ENCODE assay signal across 18 cellular contexts in the genomic region with DNA sequence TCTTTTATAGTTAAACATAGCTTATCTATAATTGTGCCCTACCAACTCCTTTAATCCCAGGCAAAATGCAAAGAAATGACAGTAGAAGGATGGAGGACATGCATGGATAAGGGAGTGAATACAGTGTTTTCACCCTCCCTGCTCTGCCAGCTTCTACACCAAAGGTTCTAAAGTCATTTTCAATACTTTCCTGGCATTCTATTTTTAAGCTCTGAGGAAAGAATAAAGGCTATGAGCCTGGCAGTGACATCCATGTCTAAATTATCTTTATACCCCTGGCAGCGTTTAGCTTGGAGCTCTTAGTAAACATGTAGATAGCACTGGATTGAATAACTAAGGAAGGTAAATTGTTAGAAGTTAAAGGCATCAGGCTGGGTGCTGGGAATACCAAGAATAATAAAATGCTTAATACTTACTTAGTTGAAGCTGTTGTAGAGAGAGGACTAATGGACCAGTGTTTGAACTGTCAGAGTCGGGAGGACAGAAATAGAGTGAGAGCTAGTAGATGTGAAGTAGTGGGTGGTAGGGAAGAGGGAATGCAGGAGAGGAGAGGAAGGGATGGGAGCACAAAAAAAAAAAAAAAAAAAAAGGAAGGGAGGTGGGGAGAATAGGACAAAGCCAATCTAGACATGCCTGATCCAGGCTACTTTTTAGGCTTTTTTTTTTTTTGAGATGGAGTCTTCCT.
DNase-seq lines count a peak whose midpoint lies in the region; ATAC-seq and TF ChIP-seq lines count a peak whose summit lies in the region.
"Had no signal": no experiment of that assay in that cellular context is flagged by ENCODE, and none has a peak within 500 bp of the region (broad histone marks: within the 10 kb centered on the region; RNA-seq: fewer than 3 reads in every experiment).

No MANE protein-coding gene starts in this region.

- DNase-seq in heart left ventricle: no peak
- no peak for DNase-seq in right atrium auricular region (ENCODE audit: low spot score)
- no peak for DNase-seq in H9
- no peak for DNase-seq in left ventricle myocardium inferior
- no peak for DNase-seq in occipital lobe (lab: John Stamatoyannopoulos, UW)
- DNase-seq in CD8-positive, alpha-beta memory T cell: no peak
- DNase-seq: CD4-positive, CD25-positive, alpha-beta regulatory T cell; CD8-positive, alpha-beta T cell; DMS 273 treated with DMSO at 0.1 percent for 48 hours; DMS79; EL; GDM1; GM23248; HFFc6 had no signal

- peaks cover 36 to 37% of the 10 kb centered on the region in 2 experiments for H3K4me1 Mint-ChIP-seq in H9
- no peaks in the 10 kb centered on the region for H3K4me1 Mint-ChIP-seq in CD8-positive, alpha-beta memory T cell
- H3K4me1 Mint-ChIP-seq: CD4-positive, CD25-positive, alpha-beta regulatory T cell had no signal

- H2BK5ac ChIP-seq in H9 (ENCODE audit: insufficient read length, low read length): no peak overlapping the region

- no peak overlapping the region for H3K18ac ChIP-seq in H9 (ENCODE audit: insufficient read length, low read depth, low read length)

- no peaks in the 10 kb centered on the region for H3K79me1 ChIP-seq in H9 (ENCODE audit: insufficient read depth, low read depth, low read length, poor library complexity, severe bottlenecking)

- H3K23me2 ChIP-seq in H9 (ENCODE audit: insufficient read length, low read depth, low read length, poor library complexity, severe bottlenecking): no peaks in the 10 kb centered on the region

- H2AK5ac ChIP-seq in H9 (ENCODE audit: insufficient read length, low read length): no peak overlapping the region

- peak; percentile 61 to 76 (median 69) for ATAC-seq in heart left ventricle
- ATAC-seq: CD8-positive, alpha-beta T cell; GM12878 had no signal

- no peak overlapping the region for H3K14ac ChIP-seq in H9 (ENCODE audit: insufficient read depth, low read length)

- no peaks in the 10 kb centered on the region for H4K20me1 ChIP-seq in H9 (ENCODE audit: control insufficient read depth, insufficient read depth, insufficient read length)
- H4K20me1 ChIP-seq: BLaER1 had no signal

- H3K4me1 ChIP-seq in heart left ventricle: peaks cover 0 to 9% (median 0%) of the 10 kb centered on the region in 12 donors
- H3K4me1 ChIP-seq in right atrium auricular region: no peaks in the 10 kb centered on the region
- H3K4me1 ChIP-seq in H9 (ENCODE audit: insufficient read depth, low read length): peaks cover 2% of the 10 kb centered on the region; the same call in 1 of the 2 replicates
- H3K4me1 ChIP-seq in left ventricle myocardium inferior: peaks cover 18% of the 10 kb centered on the region
- H3K4me1 ChIP-seq in CD8-positive, alpha-beta memory T cell (ENCODE audit: insufficient read depth, low read length): no peaks in the 10 kb centered on the region
- H3K4me1 ChIP-seq: HAP-1 had no signal

- H2BK120ac ChIP-seq in H9 (ENCODE audit: low read depth, low read length, poor library complexity, severe bottlenecking): no peak overlapping the region

- H2BK12ac ChIP-seq in H9 (ENCODE audit: insufficient read length, low read depth, low read length): no peak overlapping the region

- no peak overlapping the region for H3K4ac ChIP-seq in H9 (ENCODE audit: low read depth, low read length)

- H2BK20ac ChIP-seq in H9 (ENCODE audit: low read depth, low read length, poor library complexity, severe bottlenecking): no peak overlapping the region

- 31 to 47% (median 43%) methylated on average over 2 of the region's 2 CpGs for WGBS in heart left ventricle, 4 donors
- no CpG with 5 or more reads among the region's 2 CpGs for WGBS in H9 (ENCODE audit: extremely low coverage, insufficient read length, low lambda C conversion rate)

- H3K27me3 ChIP-seq in heart left ventricle (no peaks in the 10 kb centered on the region), right atrium auricular region (no peaks in the 10 kb centered on the region), H9 (ENCODE audit: insufficient read depth, low read length) (no peaks in the 10 kb centered on the region), left ventricle myocardium inferior (ENCODE audit: low read depth) (no peaks in the 10 kb centered on the region)
- no peaks in the 10 kb centered on the region for H3K27me3 ChIP-seq in CD8-positive, alpha-beta memory T cell (ENCODE audit: insufficient read depth, low read length, poor library complexity, severe bottlenecking)
- H3K27me3 ChIP-seq: BLaER1 had no signal

- H3K36me3 ChIP-seq in heart left ventricle: peaks cover 0 to 3% (median 0%) of the 10 kb centered on the region in 9 donors
- H3K36me3 ChIP-seq in right atrium auricular region: no peaks in the 10 kb centered on the region
- no peaks in the 10 kb centered on the region for H3K36me3 ChIP-seq in left ventricle myocardium inferior
- no peaks in the 10 kb centered on the region for H3K36me3 ChIP-seq in CD8-positive, alpha-beta memory T cell (ENCODE audit: insufficient read depth, low read length)
- H3K36me3 ChIP-seq: BLaER1, HAP-1 had no signal

- H3K27ac ChIP-seq in heart left ventricle (peak overlapping the region in 9 of 12 donors; percentile 15 to 77 (median 63)), right atrium auricular region (no peak overlapping the region), H9 (ENCODE audit: insufficient read length, low read depth, low read length) (no peak overlapping the region), left ventricle myocardium inferior (replicated peaks) (peak overlapping the region; percentile 60)
- no peak overlapping the region for H3K27ac ChIP-seq in CD8-positive, alpha-beta memory T cell (ENCODE audit: low read depth, low read length)
- H3K27ac ChIP-seq: BLaER1, C4-2B, GM23248 had no signal

- peaks cover 8 to 14% of the 10 kb centered on the region in 2 experiments for H3K9me3 Mint-ChIP-seq in H9
- H3K9me3 Mint-ChIP-seq in CD8-positive, alpha-beta memory T cell: peaks cover 7 to 13% (median 9%) of the 10 kb centered on the region in 5 donors

- no peak overlapping the region for H3T11ph ChIP-seq in H9 (ENCODE audit: low read length)

- H2BK15ac ChIP-seq in H9 (ENCODE audit: low read depth, low read length): no peak overlapping the region

- no peak overlapping the region for H4K91ac ChIP-seq in H9 (ENCODE audit: insufficient read length, low read depth, low read length)

- no peak overlapping the region for H3K4me2 ChIP-seq in H9 (ENCODE audit: insufficient read depth, insufficient read length, low read length)
- H3K4me2 ChIP-seq: BLaER1 had no signal

- H3K9me3 ChIP-seq in heart left ventricle (peaks cover 0 to 23% (median 4%) of the 10 kb centered on the region in 12 donors), right atrium auricular region (peaks cover 0 to 19% of the 10 kb centered on the region in 2 donors), H9 (ENCODE audit: control insufficient read depth, low read depth, low read length) (no peaks in the 10 kb centered on the region), left ventricle myocardium inferior (replicated peaks) (peaks cover 20% of the 10 kb centered on the region)
- no peaks in the 10 kb centered on the region for H3K9me3 ChIP-seq in CD8-positive, alpha-beta memory T cell (ENCODE audit: low read length)
- H3K9me3 ChIP-seq: HAP-1 had no signal

- no peaks in the 10 kb centered on the region for H3K79me2 ChIP-seq in H9 (ENCODE audit: insufficient read depth, low read length)

- CTCF ChIA-PET in CD8-positive, alpha-beta memory T cell (lab: Charles Lee): no interaction called here

- no peak overlapping the region for H3K4me3 ChIP-seq in heart left ventricle
- H3K4me3 ChIP-seq in right atrium auricular region: no peak overlapping the region
- no peak overlapping the region for H3K4me3 ChIP-seq in left ventricle myocardium inferior
- no peak overlapping the region for H3K4me3 ChIP-seq in CD8-positive, alpha-beta memory T cell (ENCODE audit: low read length)
- H3K4me3 ChIP-seq: BLaER1, GM12878, GM23248, HAP-1 had no signal

- no peak overlapping the region for H3K56ac ChIP-seq in H9 (ENCODE audit: insufficient read length, low read depth, low read length)

- no peaks in the 10 kb centered on the region for H3K27me3 Mint-ChIP-seq in H9 (ENCODE audit: low read depth)
- no peaks in the 10 kb centered on the region for H3K27me3 Mint-ChIP-seq in CD8-positive, alpha-beta memory T cell
- H3K27me3 Mint-ChIP-seq: CD4-positive, CD25-positive, alpha-beta regulatory T cell had no signal

- no peak overlapping the region for H2AFZ ChIP-seq in H9 (ENCODE audit: low read length)
- H2AFZ ChIP-seq: GM23248 had no signal

- peak overlapping the region in 1 of 2 experiments; percentile 5; a peak in 1 of 5 replicates for H3K4me3 Mint-ChIP-seq in H9
- H3K4me3 Mint-ChIP-seq in CD8-positive, alpha-beta memory T cell: no peak overlapping the region
- H3K4me3 Mint-ChIP-seq: CD4-positive, CD25-positive, alpha-beta regulatory T cell; CD8-positive, alpha-beta T cell; HFFc6 had no signal

- TF ChIP-seq CTCF in heart left ventricle (IDR thresholded peaks at IDR 0.05) (no peak), right atrium auricular region (IDR thresholded peaks at IDR 0.05) (no peak), H9 (conservative IDR thresholded peaks at IDR 0.05) (no peak), left ventricle myocardium inferior (IDR thresholded peaks at IDR 0.05; ENCODE audit: borderline replicate concordance) (no peak)

- no peak overlapping the region for H4K8ac ChIP-seq in H9 (replicated peaks; ENCODE audit: insufficient read length, low read depth, low read length)

- POLR2A ChIA-PET in CD8-positive, alpha-beta memory T cell (lab: Charles Lee): no interaction called here

- no peak overlapping the region for H3K23ac ChIP-seq in H9 (ENCODE audit: insufficient read length, low read depth, low read length)

- peaks cover 16 to 20% (median 19%) of the 10 kb centered on the region in 3 experiments; a peak in 6 of 7 replicates for H3K36me3 Mint-ChIP-seq in H9 (ENCODE audit: insufficient read depth in 1 of 3, low read depth in 3 of 3)
- H3K36me3 Mint-ChIP-seq in CD8-positive, alpha-beta memory T cell: no peaks in the 10 kb centered on the region
- H3K36me3 Mint-ChIP-seq: CD4-positive, CD25-positive, alpha-beta regulatory T cell; CD8-positive, alpha-beta T cell had no signal

- H3K9ac ChIP-seq in H9 (ENCODE audit: extremely low read depth, insufficient read length, low read length): no peak overlapping the region
- H3K9ac ChIP-seq: BLaER1, GM23248 had no signal

- peak overlapping the region; percentile 3 to 62 (median 41); a peak in 6 of 7 replicates for H3K27ac Mint-ChIP-seq in H9
- no peak overlapping the region for H3K27ac Mint-ChIP-seq in CD8-positive, alpha-beta memory T cell
- H3K27ac Mint-ChIP-seq: CD4-positive, CD25-positive, alpha-beta regulatory T cell; CD8-positive, alpha-beta T cell; HFFc6 had no signal

- intact Hi-C loops in heart left ventricle (cut with DNase I) (no loop called here), left ventricle myocardium inferior (cut with micrococcal nuclease) (no loop called here)

- H4K5ac ChIP-seq in H9 (ENCODE audit: insufficient read length, low read depth, low read length): no peak overlapping the region

- no peak for TF ChIP-seq POLR2A in heart left ventricle (IDR thresholded peaks at IDR 0.05)

Comparison
In these comparisons a context has a peak if more than half of its experiments do, and no peak if none do; other contexts are left out.
1. H3K27ac ChIP-seq: peak in heart left ventricle (9 of 12) and left ventricle myocardium inferior (single experiment); none in right atrium auricular region (0 of 2), H9 (single experiment) and CD8-positive, alpha-beta memory T cell (single experiment).
2. H3K27ac Mint-ChIP-seq: peak in H9 (3 of 3); none in CD8-positive, alpha-beta memory T cell (0 of 8).